21 cellular contexts compared by ENCODE assay signal in genomic region chr1:196029410-196029809, GRCh38.
"Had no signal": no experiment of that assay in that cellular context is flagged by ENCODE, and none has a peak within 500 bp of the region (broad histone marks: within the 10 kb centered on the region; RNA-seq: fewer than 3 reads in every experiment).

No MANE protein-coding gene starts in this region.

- H3K27ac ChIP-seq: colonic mucosa, dorsolateral prefrontal cortex, esophagus muscularis mucosa, gastroesophageal sphincter, neural progenitor cell, thoracic aorta, upper lobe of left lung had no signal

- H3K4me3 ChIP-seq: colonic mucosa, dorsolateral prefrontal cortex, esophagus muscularis mucosa, gastroesophageal sphincter, lung, neural progenitor cell, thoracic aorta, upper lobe of left lung had no signal

- H3K4me1 ChIP-seq: colonic mucosa, esophagus muscularis mucosa, gastroesophageal sphincter, upper lobe of left lung had no signal

- H3K27me3 ChIP-seq: colonic mucosa, dorsolateral prefrontal cortex, esophagus muscularis mucosa, gastroesophageal sphincter, neural progenitor cell, upper lobe of left lung had no signal

- ATAC-seq: effector memory CD8-positive, alpha-beta T cell; gastroesophageal sphincter; naive thymus-derived CD4-positive, alpha-beta T cell had no signal

- DNase-seq: activated CD4-positive, alpha-beta memory T cell treated with anti-CD3 and anti-CD28 coated beads for 36 hours; activated CD4-positive, alpha-beta T cell treated with anti-CD3 and anti-CD28 coated beads for 48 hours; activated CD4-positive, CD25-positive, alpha-beta regulatory T cell; activated naive CD4-positive, alpha-beta T cell treated with Interleukin-2 at 50 U/mL for 16 hours; activated naive CD8-positive, alpha-beta T cell treated with anti-CD3 and anti-CD28 coated beads for 36 hours; activated T-cell treated with anti-CD3 and anti-CD28 coated beads, Interleukin-2, amount 50 U/mL, for 48 hours; colonic mucosa; dorsolateral prefrontal cortex; effector memory CD8-positive, alpha-beta T cell; head of caudate nucleus; islet precursor cell; naive thymus-derived CD4-positive, alpha-beta T cell; retina; stimulated activated CD4-positive, alpha-beta T cell treated with anti-CD3 and anti-CD28 coated beads, Interleukin-4, amount 100 ng/mL, for 1 hour; stimulated activated naive CD4-positive, alpha-beta T cell; upper lobe of left lung had no signal

- H3K4me2 ChIP-seq: neural progenitor cell had no signal

- H3K9ac ChIP-seq: neural progenitor cell had no signal

- H3K9me3 ChIP-seq: colonic mucosa, esophagus muscularis mucosa, gastroesophageal sphincter, thoracic aorta, upper lobe of left lung had no signal

- H2AFZ ChIP-seq: neural progenitor cell had no signal

- H3K36me3 ChIP-seq: colonic mucosa, esophagus muscularis mucosa, gastroesophageal sphincter, neural progenitor cell, thoracic aorta, upper lobe of left lung had no signal
